ENCODE assay signal across 21 cellular contexts in the genomic region with DNA sequence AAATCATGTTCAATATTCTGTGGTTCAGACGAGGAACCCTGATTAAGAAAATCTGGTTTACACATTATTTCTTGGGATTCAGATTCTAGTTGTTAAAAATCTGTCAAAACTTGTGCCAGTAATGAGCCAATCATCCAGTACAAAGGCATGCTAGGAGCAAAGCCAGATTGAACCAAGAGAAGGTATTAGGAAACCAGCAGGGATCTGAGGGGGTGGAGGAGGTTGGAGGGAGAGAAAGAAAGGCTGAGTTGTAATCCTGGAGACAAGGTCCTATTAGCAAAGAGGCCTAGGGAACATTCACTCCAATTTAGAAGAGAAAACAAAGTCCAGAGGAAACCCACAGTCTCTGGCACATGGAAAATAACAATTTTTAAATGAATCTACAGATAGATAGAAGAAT.
DNase-seq lines count a peak whose midpoint lies in the region; FAIRE-seq and TF ChIP-seq lines count a peak whose summit lies in the region.
"Had no signal": no experiment of that assay in that cellular context is flagged by ENCODE, and none has a peak within 500 bp of the region (broad histone marks: within the 10 kb centered on the region; RNA-seq: fewer than 3 reads in every experiment).

No MANE protein-coding gene starts in this region.

- H2AFZ ChIP-seq in keratinocyte (ENCODE audit: control insufficient read depth, low read length) = peak overlapping the region; percentile 17

- H3K4me1 ChIP-seq in keratinocyte (ENCODE audit: control insufficient read depth, extremely low read depth, insufficient read depth, low read length) = peaks cover 41% of the 10 kb centered on the region
- H3K4me1 ChIP-seq: BLaER1, upper lobe of left lung had no signal

- no peaks in the 10 kb centered on the region for H3K9me3 ChIP-seq in keratinocyte (ENCODE audit: control insufficient read depth, low read depth, low read length)
- H3K9me3 ChIP-seq: BLaER1, gastroesophageal sphincter, SJSA1, upper lobe of left lung had no signal

- no peaks in the 10 kb centered on the region for H3K36me3 ChIP-seq in keratinocyte (ENCODE audit: control insufficient read depth in 2 of 2, extremely low read depth in 1 of 2, insufficient read depth in 2 of 2, low read length in 2 of 2)
- H3K36me3 ChIP-seq: BLaER1, SJSA1, upper lobe of left lung had no signal

- DNase-seq in AG08395 (ENCODE audit: low spot score) (peak; percentile 56), NCI-H226 (peak; percentile 45), epithelial cell of esophagus (ENCODE audit: low read depth) (peak; percentile 57), keratinocyte (ENCODE audit: low read depth, low spot score) (no peak), ecto neural progenitor cell (ENCODE audit: low spot score) (no peak), hypothalamus (lab: John Stamatoyannopoulos, UW) (no peak), mucosa of gallbladder (ENCODE audit: low spot score) (no peak)
- DNase-seq in stimulated activated CD4-positive, alpha-beta T cell treated with anti-CD3 and anti-CD28 coated beads, Interleukin-12 subunit alpha, Interleukin-12 subunit beta, amount 100 ng/mL, for 4 hours = no peak
- DNase-seq: activated CD8-positive, alpha-beta memory T cell treated with anti-CD3 and anti-CD28 coated beads, Interleukin-2, amount 50 U/mL, for 48 hours; activated naive CD8-positive, alpha-beta T cell treated with anti-CD3 and anti-CD28 coated beads, Interleukin-2, amount 10 ng/mL, durations not matched to agents 7 days and 5 days; kidney glomerular epithelial cell; NCI-H1417 treated with DMSO at 0.1 percent for 48 hours; NCI-H510A; retina; stimulated activated CD4-positive, alpha-beta T cell treated with anti-CD3 and anti-CD28 coated beads, Interleukin-15, amount 100 ng/mL, for 24 hours; upper lobe of left lung had no signal

- no peak overlapping the region for H3K4me2 ChIP-seq in keratinocyte (ENCODE audit: control insufficient read depth, extremely low read depth, insufficient read depth, low read depth, low read length)
- H3K4me2 ChIP-seq: BLaER1 had no signal

- H3K9ac ChIP-seq in keratinocyte (ENCODE audit: control insufficient read depth, extremely low read depth, insufficient read depth, low read length) = no peak overlapping the region
- H3K9ac ChIP-seq: BLaER1 had no signal

- dilution Hi-C loops in keratinocyte (cut with MboI; ENCODE audit: extremely low pct_ligation_motif_present, low sequenced_read_pairs) = no loop called here

- no peaks in the 10 kb centered on the region for H4K20me1 ChIP-seq in keratinocyte (ENCODE audit: control insufficient read depth, extremely low read depth, insufficient read depth, low read length)
- H4K20me1 ChIP-seq: BLaER1 had no signal

- no peak overlapping the region for H3K4me3 ChIP-seq in epithelial cell of esophagus (ENCODE audit: low read length)
- no peak overlapping the region for H3K4me3 ChIP-seq in keratinocyte (ENCODE audit: control insufficient read depth in 2 of 3, extremely low read depth in 1 of 3, insufficient read depth in 2 of 3, low read depth in 1 of 3, low read length in 3 of 3)
- H3K4me3 ChIP-seq: BLaER1, gastroesophageal sphincter, SJSA1, upper lobe of left lung had no signal

- no peaks in the 10 kb centered on the region for H3K9me1 ChIP-seq in keratinocyte (ENCODE audit: control insufficient read depth, extremely low read depth, insufficient read depth, low read length)

- H3K27me3 ChIP-seq in keratinocyte (ENCODE audit: control insufficient read depth, extremely low read depth, insufficient read depth, low read length) = no peaks in the 10 kb centered on the region
- H3K27me3 ChIP-seq: BLaER1, gastroesophageal sphincter, SJSA1, upper lobe of left lung had no signal

- TF ChIP-seq CTCF in epithelial cell of esophagus (IDR thresholded peaks at IDR 0.05; ENCODE audit: insufficient read depth, low read depth, low read length, missing control alignments) (no peak), keratinocyte (optimal IDR thresholded peaks at IDR 0.05 in 1 of 3, IDR thresholded peaks at IDR 0.05 in 1 of 3, conservative IDR thresholded peaks at IDR 0.05 in 1 of 3; ENCODE audit: extremely low read depth in 1 of 3, insufficient read depth in 2 of 3, low read length in 3 of 3) (no peak)

- no peak overlapping the region for H3K27ac ChIP-seq in keratinocyte (ENCODE audit: control insufficient read depth, insufficient read depth, low read length)
- H3K27ac ChIP-seq: BLaER1, gastroesophageal sphincter, SJSA1, upper lobe of left lung, VCaP had no signal

- no peaks in the 10 kb centered on the region for H3K79me2 ChIP-seq in keratinocyte (ENCODE audit: control insufficient read depth, insufficient read depth, low read length)

- peak; percentile 43 for FAIRE-seq in keratinocyte (lab: Jason Lieb, UNC)
- FAIRE-seq: endometrium had no signal

Comparison
In these comparisons a context has a peak if more than half of its experiments do, and no peak if none do; other contexts are left out.
1. DNase-seq: peak in AG08395 (single experiment), NCI-H226 (single experiment) and epithelial cell of esophagus (single experiment); none in keratinocyte (single experiment), ecto neural progenitor cell (single experiment), stimulated activated CD4-positive, alpha-beta T cell treated with anti-CD3 and anti-CD28 coated beads, Interleukin-12 subunit alpha, Interleukin-12 subunit beta, amount 100 ng/mL, for 4 hours (single experiment), hypothalamus (0 of 51) and mucosa of gallbladder (single experiment).